1 cellular context compared by ENCODE assay signal in the genomic region with DNA sequence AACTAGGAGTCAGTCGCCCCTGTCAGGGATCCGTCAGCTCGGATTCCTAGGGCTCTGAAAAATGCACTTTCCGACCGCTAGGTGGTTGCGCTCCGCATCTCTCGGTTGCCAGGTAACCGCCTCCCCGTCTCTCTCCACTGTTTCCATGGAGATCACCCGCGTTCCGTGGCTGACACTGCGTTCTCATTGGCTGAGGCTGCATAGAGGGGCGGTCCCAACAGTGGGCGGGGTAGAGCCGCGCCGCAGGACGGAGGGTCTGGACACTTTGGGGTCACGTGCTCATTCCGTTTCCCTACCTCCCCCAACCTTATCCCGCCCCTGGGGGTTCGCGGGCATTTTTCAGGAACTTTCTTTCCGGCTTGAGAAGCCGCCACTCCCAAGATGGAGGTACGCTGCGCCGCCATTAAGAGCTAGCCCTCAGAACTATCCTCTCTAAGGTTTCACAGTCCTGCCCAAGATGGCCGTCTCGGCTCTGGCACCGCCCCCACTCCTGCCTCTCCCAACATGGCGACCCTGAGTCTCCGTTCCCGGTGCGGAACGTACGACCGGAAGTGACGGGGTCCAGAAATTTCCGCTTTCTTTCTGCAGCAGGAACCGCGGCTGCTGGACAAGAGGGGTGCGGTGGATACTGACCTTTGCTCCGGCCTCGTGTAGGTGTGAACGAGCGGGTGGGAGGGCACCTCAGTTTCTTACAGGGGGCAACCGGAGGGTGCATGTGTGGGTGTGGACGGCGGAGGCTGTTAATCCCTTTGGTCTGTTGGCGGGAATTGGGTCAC.
TF ChIP-seq lines count a peak whose summit lies in the region.

Gene ODAD3 (minus strand): TSS at position 65 of the 776 bp plus-strand sequence. CDS start 105 bp downstream, outside the sequence.
Gene PRKCSH (plus strand): TSS at position 579 of the 776 bp plus-strand sequence. CDS start 483 bp downstream, outside the sequence.

TF ChIP-seq in HCT116, 20 proteins besides CTCF, POLR2A, EP300 and RAD21 (continued from another document):
- TF ChIP-seq ATF3 (IDR thresholded peaks at IDR 0.05), result no peak
- TF ChIP-seq TCF7L2 (IDR thresholded peaks at IDR 0.05; ENCODE audit: borderline replicate concordance, extremely low read depth, insufficient read depth, insufficient read length), result peak; percentile 22
- TF ChIP-seq EZH2 (IDR thresholded peaks at IDR 0.05), result no peak
- TF ChIP-seq MAX (IDR thresholded peaks at IDR 0.05), result peak; percentile 55; the same call in 1 of the 2 replicates
- peak; percentile 100 for TF ChIP-seq YY1 (IDR thresholded peaks at IDR 0.05; ENCODE audit: extremely low read depth, insufficient replicate concordance, low read depth, low read length)
- no peak for TF ChIP-seq EZH2phosphoT487 (IDR thresholded peaks at IDR 0.05; ENCODE audit: borderline replicate concordance)
- no peak for TF ChIP-seq ZNF274 (IDR thresholded peaks at IDR 0.05; ENCODE audit: low read depth, low read length)
- TF ChIP-seq SP1 (IDR thresholded peaks at IDR 0.05; ENCODE audit: low read depth), result peak; percentile 86
- peak; percentile 99 for TF ChIP-seq EGR1 (IDR thresholded peaks at IDR 0.05; ENCODE audit: low read depth)
